Comparison of ENCODE assay signal across 7 cellular contexts in the genomic region with DNA sequence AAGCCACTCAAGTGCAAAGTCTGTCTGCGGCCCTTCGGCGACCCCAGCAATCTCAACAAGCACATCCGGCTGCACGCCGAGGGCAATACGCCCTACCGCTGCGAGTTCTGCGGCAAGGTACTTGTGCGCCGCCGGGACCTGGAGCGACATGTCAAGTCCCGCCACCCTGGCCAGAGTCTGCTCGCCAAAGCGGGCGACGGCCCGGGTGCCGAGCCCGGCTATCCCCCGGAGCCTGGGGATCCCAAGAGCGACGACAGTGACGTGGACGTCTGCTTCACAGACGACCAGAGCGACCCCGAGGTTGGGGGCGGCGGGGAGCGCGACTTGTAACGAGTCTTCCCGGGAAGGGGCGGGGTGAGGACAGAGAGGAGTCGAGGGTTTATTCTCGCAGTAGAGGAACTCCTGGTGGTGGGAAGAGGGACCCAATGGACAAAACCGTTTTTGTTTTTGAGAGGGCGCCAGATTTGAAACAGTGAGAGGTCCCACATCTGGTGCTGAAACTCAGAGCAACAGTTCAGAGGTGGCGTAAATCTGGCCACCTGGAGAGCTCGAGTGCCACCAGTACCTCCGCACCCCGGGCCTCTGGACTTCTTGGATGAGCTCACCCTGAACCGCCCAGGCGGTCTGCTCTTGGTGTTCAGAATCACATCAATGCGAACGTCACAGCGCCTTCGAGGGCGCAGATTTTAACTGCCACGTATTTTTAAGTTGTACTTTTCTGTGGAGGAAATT. TPM values are rescaled to one million over a fixed set of nuclear protein-coding genes. Genes with fewer than 3 reads are reported as not detected.
A peak's percentile ranks its signal among the peaks of the same experiment; 100 is the strongest.
DNase-seq lines count a peak whose midpoint lies in the region; ATAC-seq and TF ChIP-seq lines count a peak whose summit lies in the region.

No MANE protein-coding gene starts in this region.

- H3K4me3 ChIP-seq in ectodermal cell (ENCODE audit: insufficient read depth, low read depth, low read length): peak overlapping the region; percentile 34
- peak overlapping the region; percentile 34 for H3K4me3 ChIP-seq in ovary
- no peak overlapping the region for H3K4me3 ChIP-seq in PC-3 (ENCODE audit: low read length)

- TF ChIP-seq POLR2A in ovary (IDR thresholded peaks at IDR 0.05): no peak

- no peaks in the 10 kb centered on the region for H3K79me2 ChIP-seq in PC-3 (ENCODE audit: low read length)

- TF ChIP-seq EP300 in ovary (IDR thresholded peaks at IDR 0.05): no peak

- H3F3A ChIP-seq in PC-3 (ENCODE audit: low read length, unreplicated experiment): no peaks in the 10 kb centered on the region

- ATAC-seq in GM18867 (IDR thresholded peaks at IDR 0.05; ENCODE audit: unreplicated experiment) (peak; percentile 26), HG02759 (IDR thresholded peaks at IDR 0.05; ENCODE audit: unreplicated experiment) (peak; percentile 27), PC-3 (no peak)

- TF ChIP-seq CTCF in ovary (IDR thresholded peaks at IDR 0.05) (no peak), PC-3 (conservative IDR thresholded peaks at IDR 0.05; ENCODE audit: low read depth, low read length) (no peak)

- H3K9me3 ChIP-seq in ectodermal cell (ENCODE audit: control insufficient read depth, low read length) (peaks cover 2% of the 10 kb centered on the region), ovary (no peaks in the 10 kb centered on the region), PC-3 (ENCODE audit: low read length) (no peaks in the 10 kb centered on the region)

- H3K27ac ChIP-seq in ectodermal cell (ENCODE audit: insufficient read depth, low read depth, low read length, poor library complexity, severe bottlenecking) (no peak overlapping the region), ovary (no peak overlapping the region), PC-3 (ENCODE audit: low read length) (no peak overlapping the region)

- POLR2A ChIA-PET in PC-3 (lab: Charles Lee; ENCODE audit: unreplicated experiment): no interaction called here

- DNase-seq in NCI-H69 (lab: John Stamatoyannopoulos, UW) (peak; percentile 82), ovary (no peak), NCI-H2029 (lab: John Stamatoyannopoulos, UW) (no peak), PC-3 (no peak)

- H3K4me1 ChIP-seq in ectodermal cell (ENCODE audit: control insufficient read depth, insufficient read depth, low read length) (peaks cover 16% of the 10 kb centered on the region), ovary (ENCODE audit: insufficient read depth) (peaks cover 14% of the 10 kb centered on the region), PC-3 (ENCODE audit: insufficient read depth, low read length) (no peaks in the 10 kb centered on the region)

- intact Hi-C loops in ovary (cut with DNase I): no loop called here
- intact Hi-C loops in PC-3 (cut with micrococcal nuclease): no loop called here

- no peaks in the 10 kb centered on the region for H4K20me1 ChIP-seq in PC-3 (ENCODE audit: low read length)

- H3K4me2 ChIP-seq in PC-3 (ENCODE audit: low read length): no peak overlapping the region

- H3K9me2 ChIP-seq in PC-3 (replicated peaks; ENCODE audit: low read length): no peaks in the 10 kb centered on the region

- no TSS peak for BruUV-seq in PC-3 (replicated peaks; lab: Mats Ljungman, UMichigan)

- peaks cover 100% of the 10 kb centered on the region for H3K27me3 ChIP-seq in ectodermal cell (ENCODE audit: control insufficient read depth, insufficient read depth, low read length, poor library complexity, severe bottlenecking)
- no peaks in the 10 kb centered on the region for H3K27me3 ChIP-seq in ovary
- peaks cover 45% of the 10 kb centered on the region for H3K27me3 ChIP-seq in PC-3 (ENCODE audit: low read length)

- H2AFZ ChIP-seq in PC-3 (ENCODE audit: low read length): no peak overlapping the region

- CTCF ChIA-PET in PC-3 (lab: Charles Lee): no interaction called here

- no peak overlapping the region for H3K9ac ChIP-seq in PC-3 (ENCODE audit: low read length)

- H3K36me3 ChIP-seq in ectodermal cell (ENCODE audit: control insufficient read depth, insufficient read depth, low read length) (no peaks in the 10 kb centered on the region), ovary (no peaks in the 10 kb centered on the region), PC-3 (ENCODE audit: low read depth, low read length) (no peaks in the 10 kb centered on the region)

- 3 to 4% methylated on average over 53 of the region's 53 CpGs for WGBS in ectodermal cell, 2 experiments
- WGBS in ovary, 3 donors: 3 to 4% (median 4%) methylated on average over 44 to 53 of the region's 53 CpGs

RNA-seq across cellular contexts. Expression of a gene that starts 8.0 kb away (rescaled TPM):
- not detected for polyA plus RNA-seq in ectodermal cell (2013, experiment 1 of 4)
- not detected for polyA plus RNA-seq in ectodermal cell (2013, experiment 2 of 4)
- 0.59 TPM for polyA plus RNA-seq in ectodermal cell (2013, experiment 3 of 4)
- 0.41 TPM for polyA plus RNA-seq in ectodermal cell (2013, experiment 4 of 4)
- total RNA-seq in ovary (not detected), PC-3 (2014; rRNA removed) (not detected in 2 replicates)
- polyA plus RNA-seq in ovary: under 1 TPM in 1 of 2 donors, not detected in 1; 0.02 TPM

RNA-seq across cellular contexts. Expression of a gene that starts 46.1 kb away (rescaled TPM):
- polyA plus RNA-seq in ectodermal cell (2013, experiment 1 of 4): 75.7 TPM
- 80.6 TPM for polyA plus RNA-seq in ectodermal cell (2013, experiment 2 of 4)
- 64.1 TPM for polyA plus RNA-seq in ectodermal cell (2013, experiment 3 of 4)
- 70.0 TPM for polyA plus RNA-seq in ectodermal cell (2013, experiment 4 of 4)
- total RNA-seq in ovary: 10 to 100 TPM; 20.5 to 42.4 (median 35.1) TPM
- 10 to 100 TPM; 19.4 to 23.3 TPM for polyA plus RNA-seq in ovary
- total RNA-seq in PC-3 (2014; rRNA removed): 53.7 and 69.3 TPM in 2 replicates
